In the genomic region with DNA sequence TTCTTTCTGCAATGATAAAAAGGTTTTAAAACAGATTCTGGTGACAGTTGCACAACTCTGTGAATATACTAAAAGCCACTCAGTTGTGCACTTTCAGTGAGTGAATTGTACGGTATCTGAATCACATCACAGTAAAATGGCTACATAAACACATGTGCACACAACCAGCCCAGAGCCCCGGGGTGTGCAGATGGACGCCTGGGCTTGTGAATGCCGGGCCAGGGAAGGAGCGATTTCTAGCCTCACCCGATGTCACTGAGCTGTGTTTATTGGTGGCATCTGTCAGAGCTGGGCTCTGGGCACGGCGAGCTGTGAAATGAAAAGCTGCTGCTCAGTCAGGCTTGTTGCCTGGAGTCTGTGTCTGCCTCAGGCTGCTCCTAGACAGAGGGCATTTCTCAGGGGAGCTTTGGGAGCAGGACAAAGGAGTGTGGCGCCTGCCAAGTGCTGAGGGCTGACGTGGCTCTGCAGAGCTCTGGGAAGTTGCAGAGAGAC, we compare ENCODE assay signal across 1 cellular context.
TF ChIP-seq lines count a peak whose summit lies in the region.

No MANE protein-coding gene starts in this region.

TF ChIP-seq in IMR-90, 13 proteins besides CTCF, POLR2A, EP300 and RAD21:
- TF ChIP-seq CEBPB (IDR thresholded peaks at IDR 0.05; ENCODE audit: low read depth, low read length): peak; percentile 74
- no peak for TF ChIP-seq SMC3 (IDR thresholded peaks at IDR 0.05; ENCODE audit: low read depth, low read length)
